Comparison of ENCODE assay signal across 19 cellular contexts in genomic region chr18:67518566-67518965, GRCh38. TPM values are rescaled to one million over a fixed set of nuclear protein-coding genes. Genes with fewer than 3 reads are reported as not detected.
A peak's percentile ranks its signal among the peaks of the same experiment; 100 is the strongest.
DNase-seq lines count a peak whose midpoint lies in the region; ATAC-seq and TF ChIP-seq lines count a peak whose summit lies in the region.
"Had no signal": no experiment of that assay in that cellular context is flagged by ENCODE, and none has a peak within 500 bp of the region (broad histone marks: within the 10 kb centered on the region; RNA-seq: fewer than 3 reads in every experiment).

No MANE protein-coding gene starts in this region.

- H3K4me3 ChIP-seq in rectal smooth muscle tissue (ENCODE audit: low read length) (no peak overlapping the region), transverse colon (no peak overlapping the region)
- H3K4me3 ChIP-seq: BLaER1, GM23248 had no signal

- H3K9me3 Mint-ChIP-seq in activated CD4-positive, alpha-beta T cell treated with anti-CD3 and anti-CD28 coated beads, Interleukin-2, amount 10 ng/mL, durations not matched to agents 24 days and 14 days, result no peaks in the 10 kb centered on the region
- no peaks in the 10 kb centered on the region for H3K9me3 Mint-ChIP-seq in brain
- H3K9me3 Mint-ChIP-seq in stimulated activated effector memory CD8-positive, alpha-beta T cell treated with anti-CD3 and anti-CD28 coated beads, Interleukin-12 subunit alpha, Interleukin-12 subunit beta, amount 100 ng/mL, for 72 hours, result no peaks in the 10 kb centered on the region

- no peaks in the 10 kb centered on the region for H3K27me3 ChIP-seq in rectal smooth muscle tissue (ENCODE audit: control insufficient read depth, insufficient read depth, low read length)
- peaks cover 4% of the 10 kb centered on the region for H3K27me3 ChIP-seq in transverse colon

- intact Hi-C loops in activated CD4-positive, alpha-beta T cell treated with anti-CD3 and anti-CD28 coated beads, Interleukin-2, amount 10 ng/mL, durations not matched to agents 24 days and 14 days (cut with micrococcal nuclease), result loop anchor here (5.0 to 10.0 kb wide), 3 partner anchors 101 to 1196 kb away; partner anchors contain the start of gene TMX3
- intact Hi-C loops in transverse colon (cut with DNase I; ENCODE audit: low total_unique reads), result no loop called here

- H3K27ac Mint-ChIP-seq in activated CD4-positive, alpha-beta T cell treated with anti-CD3 and anti-CD28 coated beads, Interleukin-2, amount 10 ng/mL, durations not matched to agents 24 days and 14 days, result no peak overlapping the region
- H3K27ac Mint-ChIP-seq in brain, result no peak overlapping the region
- H3K27ac Mint-ChIP-seq in stimulated activated effector memory CD8-positive, alpha-beta T cell treated with anti-CD3 and anti-CD28 coated beads, Interleukin-12 subunit alpha, Interleukin-12 subunit beta, amount 100 ng/mL, for 72 hours, result no peak overlapping the region

- H3K27ac ChIP-seq in rectal smooth muscle tissue (ENCODE audit: low read depth, low read length) (peak overlapping the region; percentile 57), transverse colon (peak overlapping the region in 2 of 4 donors; percentile 88 to 89)
- H3K27ac ChIP-seq: BLaER1 had no signal

- no peak for TF ChIP-seq EP300 in transverse colon (IDR thresholded peaks at IDR 0.05; ENCODE audit: low read depth)

- in situ Hi-C loops in transverse colon (cut with MboI; ENCODE audit: low pct_ligation_motif_present in 1 of 4, low pct_unique_long_range_greater_than_20kb in 1 of 4, low sequenced_read_pairs in 3 of 4), result no loop called here

- H3K36me3 ChIP-seq in rectal smooth muscle tissue (ENCODE audit: control insufficient read depth, insufficient read depth, low read length), result no peaks in the 10 kb centered on the region
- H3K36me3 ChIP-seq in transverse colon, result no peaks in the 10 kb centered on the region
- H3K36me3 ChIP-seq: BLaER1 had no signal

- DNase-seq in activated CD4-positive, alpha-beta T cell treated with anti-CD3 and anti-CD28 coated beads, Interleukin-2, amount 10 ng/mL, durations not matched to agents 24 days and 14 days, result peak; percentile 38
- no peak for DNase-seq in activated CD4-positive, alpha-beta T cell treated with anti-CD3 and anti-CD28 coated beads for 48 hours
- no peak for DNase-seq in transverse colon
- DNase-seq in stimulated activated effector memory CD8-positive, alpha-beta T cell treated with anti-CD3 and anti-CD28 coated beads, Interleukin-12 subunit alpha, Interleukin-12 subunit beta, amount 100 ng/mL, for 72 hours (ENCODE audit: low spot score in 2 of 2), result no peak
- no peak for DNase-seq in NCI-H526 treated with DMSO at 0.1 percent for 48 hours (lab: John Stamatoyannopoulos, UW)
- no peak for DNase-seq in NCI-H146 (lab: John Stamatoyannopoulos, UW)
- DNase-seq: 8988T; CD8-positive, alpha-beta memory T cell; DND-41; GDM1; GM23248; NCI-H1105 treated with DMSO at 0.1 percent for 48 hours; NCI-H187 treated with DMSO at 0.1 percent for 48 hours; NK-92 treated with Interleukin-12 subunit alpha and Interleukin-12 subunit beta, amount 100 ng/mL, for 24 hours; RPMI8226; SIG-M5 had no signal

- ATAC-seq in stimulated activated effector memory CD8-positive, alpha-beta T cell treated with anti-CD3 and anti-CD28 coated beads, Interleukin-12 subunit alpha, Interleukin-12 subunit beta, amount 100 ng/mL, for 72 hours, result no peak

- no peak for TF ChIP-seq POLR2A in transverse colon (IDR thresholded peaks at IDR 0.05)

- H3K36me3 Mint-ChIP-seq in activated CD4-positive, alpha-beta T cell treated with anti-CD3 and anti-CD28 coated beads, Interleukin-2, amount 10 ng/mL, durations not matched to agents 24 days and 14 days (ENCODE audit: low read depth), result no peaks in the 10 kb centered on the region
- no peaks in the 10 kb centered on the region for H3K36me3 Mint-ChIP-seq in brain
- no peaks in the 10 kb centered on the region for H3K36me3 Mint-ChIP-seq in stimulated activated effector memory CD8-positive, alpha-beta T cell treated with anti-CD3 and anti-CD28 coated beads, Interleukin-12 subunit alpha, Interleukin-12 subunit beta, amount 100 ng/mL, for 72 hours

- H3K9me3 ChIP-seq in transverse colon, result no peaks in the 10 kb centered on the region
- H3K9me3 ChIP-seq: BLaER1 had no signal

- H3K4me1 ChIP-seq in rectal smooth muscle tissue (ENCODE audit: control insufficient read depth, insufficient read depth, low read length) (peaks cover 5% of the 10 kb centered on the region), transverse colon (peaks cover 0 to 19% (median 7%) of the 10 kb centered on the region in 4 donors)

- no peak overlapping the region for H3K4me3 Mint-ChIP-seq in activated CD4-positive, alpha-beta T cell treated with anti-CD3 and anti-CD28 coated beads, Interleukin-2, amount 10 ng/mL, durations not matched to agents 24 days and 14 days
- peak overlapping the region in 4 of 5 experiments; percentile 77 to 96 (median 90) for H3K4me3 Mint-ChIP-seq in brain
- no peak overlapping the region for H3K4me3 Mint-ChIP-seq in stimulated activated effector memory CD8-positive, alpha-beta T cell treated with anti-CD3 and anti-CD28 coated beads, Interleukin-12 subunit alpha, Interleukin-12 subunit beta, amount 100 ng/mL, for 72 hours

- WGBS in transverse colon (ENCODE audit: low coverage in 1 of 2), 2 donors, result 80% methylated on average over 2 to 5 of the region's 5 CpGs

- TF ChIP-seq CTCF in brain (conservative IDR thresholded peaks at IDR 0.05) (no peak), transverse colon (IDR thresholded peaks at IDR 0.05) (no peak)

- H3K4me1 Mint-ChIP-seq in activated CD4-positive, alpha-beta T cell treated with anti-CD3 and anti-CD28 coated beads, Interleukin-2, amount 10 ng/mL, durations not matched to agents 24 days and 14 days, result peaks cover 17% of the 10 kb centered on the region
- peaks cover 51% of the 10 kb centered on the region for H3K4me1 Mint-ChIP-seq in brain
- peaks cover 27% of the 10 kb centered on the region for H3K4me1 Mint-ChIP-seq in stimulated activated effector memory CD8-positive, alpha-beta T cell treated with anti-CD3 and anti-CD28 coated beads, Interleukin-12 subunit alpha, Interleukin-12 subunit beta, amount 100 ng/mL, for 72 hours

- no peak overlapping the region for H3K9ac ChIP-seq in rectal smooth muscle tissue (ENCODE audit: low read length)
- H3K9ac ChIP-seq: BLaER1 had no signal

- peaks cover 58% of the 10 kb centered on the region for H3K27me3 Mint-ChIP-seq in activated CD4-positive, alpha-beta T cell treated with anti-CD3 and anti-CD28 coated beads, Interleukin-2, amount 10 ng/mL, durations not matched to agents 24 days and 14 days
- peaks cover 14% of the 10 kb centered on the region for H3K27me3 Mint-ChIP-seq in brain

RNA-seq across cellular contexts. Expression of gene DSEL, which starts 2.0 kb away (rescaled TPM):
- not detected in 2 replicates for total RNA-seq in activated CD4-positive, alpha-beta T cell treated with anti-CD3 and anti-CD28 coated beads, Interleukin-2, amount 10 ng/mL, durations not matched to agents 24 days and 14 days
- polyA plus RNA-seq in brain (ENCODE audit: insufficient read depth, low read depth, low replicate concordance), result 0.92 TPM
- total RNA-seq in transverse colon, result 1 to 10 TPM; 1.2 to 5.1 (median 2.0) TPM

Comparison
In these comparisons a context has a peak if more than half of its experiments do, and no peak if none do; other contexts are left out.
1. H3K4me3 Mint-ChIP-seq: peak in brain (4 of 5); none in activated CD4-positive, alpha-beta T cell treated with anti-CD3 and anti-CD28 coated beads, Interleukin-2, amount 10 ng/mL, durations not matched to agents 24 days and 14 days (single experiment) and stimulated activated effector memory CD8-positive, alpha-beta T cell treated with anti-CD3 and anti-CD28 coated beads, Interleukin-12 subunit alpha, Interleukin-12 subunit beta, amount 100 ng/mL, for 72 hours (single experiment).